Comparison of ENCODE assay signal across 1 cellular context in the genomic region with DNA sequence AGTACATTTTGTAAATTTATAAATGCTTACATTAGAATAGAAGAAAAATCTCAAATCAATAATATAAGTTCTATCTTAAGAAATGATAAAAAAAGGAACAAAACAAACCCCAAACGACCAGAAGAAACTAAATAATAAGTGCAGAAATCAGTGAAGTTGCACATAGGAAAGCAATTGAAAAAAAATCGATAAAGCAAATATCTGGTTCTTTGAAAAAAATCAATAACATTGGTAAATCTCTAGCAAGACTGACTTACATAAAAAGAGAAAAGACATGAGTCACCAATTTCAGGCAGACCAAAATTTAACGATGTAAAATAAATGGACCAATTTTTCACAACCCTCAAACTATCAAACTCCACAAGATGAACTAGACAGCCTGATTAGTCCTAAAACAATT.
TF ChIP-seq lines count a peak whose summit lies in the region.

No MANE protein-coding gene starts in this region.

TF ChIP-seq in HepG2, 621 proteins besides CTCF, POLR2A, EP300 and RAD21 (continued from another document):
- TF ChIP-seq, protein P1, sequence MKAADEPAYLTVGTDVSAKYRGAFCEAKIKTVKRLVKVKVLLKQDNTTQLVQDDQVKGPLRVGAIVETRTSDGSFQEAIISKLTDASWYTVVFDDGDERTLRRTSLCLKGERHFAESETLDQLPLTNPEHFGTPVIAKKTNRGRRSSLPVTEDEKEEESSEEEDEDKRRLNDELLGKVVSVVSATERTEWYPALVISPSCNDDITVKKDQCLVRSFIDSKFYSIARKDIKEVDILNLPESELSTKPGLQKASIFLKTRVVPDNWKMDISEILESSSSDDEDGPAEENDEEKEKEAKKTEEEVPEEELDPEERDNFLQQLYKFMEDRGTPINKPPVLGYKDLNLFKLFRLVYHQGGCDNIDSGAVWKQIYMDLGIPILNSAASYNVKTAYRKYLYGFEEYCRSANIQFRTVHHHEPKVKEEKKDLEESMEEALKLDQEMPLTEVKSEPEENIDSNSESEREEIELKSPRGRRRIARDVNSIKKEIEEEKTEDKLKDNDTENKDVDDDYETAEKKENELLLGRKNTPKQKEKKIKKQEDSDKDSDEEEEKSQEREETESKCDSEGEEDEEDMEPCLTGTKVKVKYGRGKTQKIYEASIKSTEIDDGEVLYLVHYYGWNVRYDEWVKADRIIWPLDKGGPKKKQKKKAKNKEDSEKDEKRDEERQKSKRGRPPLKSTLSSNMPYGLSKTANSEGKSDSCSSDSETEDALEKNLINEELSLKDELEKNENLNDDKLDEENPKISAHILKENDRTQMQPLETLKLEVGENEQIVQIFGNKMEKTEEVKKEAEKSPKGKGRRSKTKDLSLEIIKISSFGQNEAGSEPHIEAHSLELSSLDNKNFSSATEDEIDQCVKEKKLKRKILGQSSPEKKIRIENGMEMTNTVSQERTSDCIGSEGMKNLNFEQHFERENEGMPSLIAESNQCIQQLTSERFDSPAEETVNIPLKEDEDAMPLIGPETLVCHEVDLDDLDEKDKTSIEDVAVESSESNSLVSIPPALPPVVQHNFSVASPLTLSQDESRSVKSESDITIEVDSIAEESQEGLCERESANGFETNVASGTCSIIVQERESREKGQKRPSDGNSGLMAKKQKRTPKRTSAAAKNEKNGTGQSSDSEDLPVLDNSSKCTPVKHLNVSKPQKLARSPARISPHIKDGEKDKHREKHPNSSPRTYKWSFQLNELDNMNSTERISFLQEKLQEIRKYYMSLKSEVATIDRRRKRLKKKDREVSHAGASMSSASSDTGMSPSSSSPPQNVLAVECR (CRISPR knock-in tag; IDR thresholded peaks at IDR 0.05; ENCODE audit: borderline replicate concordance), result no peak
TF ChIP-seq in HepG2: peak in this region for 2.
